ENCODE assay signal across 8 cellular contexts in genomic region chr19:5317321-5317720, GRCh38.
"Had no signal": no experiment of that assay in that cellular context is flagged by ENCODE, and none has a peak within 500 bp of the region (broad histone marks: within the 10 kb centered on the region; RNA-seq: fewer than 3 reads in every experiment).

No MANE protein-coding gene starts in this region.

- H3K4me3 ChIP-seq: GM23248, HAP-1 had no signal

- H3K9me3 ChIP-seq: HAP-1 had no signal

- H3K9me3 Mint-ChIP-seq: IgD-negative memory B cell had no signal

- H2AFZ ChIP-seq: GM23248 had no signal

- H3K4me3 Mint-ChIP-seq: IgD-negative memory B cell had no signal

- H3K27ac ChIP-seq: GM23248 had no signal

- H3K27ac Mint-ChIP-seq: IgD-negative memory B cell had no signal

- ATAC-seq: HCT116 had no signal

- H3K4me1 ChIP-seq: HAP-1 had no signal

- DNase-seq: GM23248, GOT3, H7, KG1 had no signal

- H3K9ac ChIP-seq: GM23248 had no signal

- H3K36me3 ChIP-seq: HAP-1 had no signal

- H3K36me3 Mint-ChIP-seq: IgD-negative memory B cell had no signal

- FAIRE-seq: HTR-8/SVneo had no signal
